ENCODE assay signal across 1 cellular context in genomic region chr3:191499307-191500125, GRCh38.
A peak's percentile ranks its signal among the peaks of the same experiment; 100 is the strongest.
TF ChIP-seq lines count a peak whose summit lies in the region.

No MANE protein-coding gene starts in this region.

TF ChIP-seq in K562, 482 proteins besides CTCF, POLR2A, EP300 and RAD21 (continued from another document):
- 0 out of 2 replicates have a peak, but pooled peaks have one; percentile 14 for TF ChIP-seq VEZF1 (CRISPR knock-in tag; IDR thresholded peaks at IDR 0.05)
- TF ChIP-seq TEAD2 (tag; IDR thresholded peaks at IDR 0.05) = no peak
- no peak for TF ChIP-seq L3MBTL2 (IDR thresholded peaks at IDR 0.05)
- TF ChIP-seq EHMT2 (IDR thresholded peaks at IDR 0.05) = no peak
- TF ChIP-seq USF1 (CRISPR knock-in tag; IDR thresholded peaks at IDR 0.05) = no peak
- TF ChIP-seq RBBP5 (IDR thresholded peaks at IDR 0.05; ENCODE audit: borderline replicate concordance, insufficient read depth, low read length, poor library complexity, severe bottlenecking) = peak; percentile 34
- no peak for TF ChIP-seq PURB (CRISPR knock-in tag; IDR thresholded peaks at IDR 0.05; ENCODE audit: low read depth)
- TF ChIP-seq JUN (IDR thresholded peaks at IDR 0.05; ENCODE audit: borderline replicate concordance, low read depth, low read length) = no peak
- TF ChIP-seq JUN (CRISPR knock-in tag; IDR thresholded peaks at IDR 0.05; ENCODE audit: borderline replicate concordance) = no peak
- no peak for TF ChIP-seq NR2C2 (CRISPR knock-in tag; IDR thresholded peaks at IDR 0.05)
- no peak for TF ChIP-seq NR2C2 (tag; IDR thresholded peaks at IDR 0.05)
- TF ChIP-seq ZNF518B (CRISPR knock-in tag; IDR thresholded peaks at IDR 0.05) = no peak
- TF ChIP-seq HDAC8 (tag; IDR thresholded peaks at IDR 0.05) = no peak
- no peak for TF ChIP-seq ZNF79 (CRISPR knock-in tag; IDR thresholded peaks at IDR 0.05; ENCODE audit: low read depth)
- no peak for TF ChIP-seq ZNF384 (IDR thresholded peaks at IDR 0.05; ENCODE audit: low read depth, low read length)
- no peak for TF ChIP-seq CREM (IDR thresholded peaks at IDR 0.05; ENCODE audit: low read depth)
- TF ChIP-seq SAP30 (IDR thresholded peaks at IDR 0.05; ENCODE audit: borderline replicate concordance, insufficient read depth, low read depth, low read length, poor library complexity, severe bottlenecking) = no peak
- TF ChIP-seq ZFPM2 (CRISPR knock-in tag; IDR thresholded peaks at IDR 0.05) = no peak
- 0 out of 4 replicates have a peak, but pooled peaks of 1 of the 2 experiments have one; percentile 17 for TF ChIP-seq NRF1 (conservative IDR thresholded peaks at IDR 0.05 in 1 of 2, IDR thresholded peaks at IDR 0.05 in 1 of 2)
- TF ChIP-seq JUND (IDR thresholded peaks at IDR 0.05; ENCODE audit: borderline replicate concordance, low read depth, low read length) = no peak
- no peak for TF ChIP-seq JUND (tag; IDR thresholded peaks at IDR 0.05; ENCODE audit: borderline replicate concordance, low read depth, low read length)
- no peak for TF ChIP-seq NCOA2 (IDR thresholded peaks at IDR 0.05; ENCODE audit: partially characterized antibody in 2 of 2)
- TF ChIP-seq ZNF274 (IDR thresholded peaks at IDR 0.05; ENCODE audit: borderline replicate concordance, low read depth, low read length) = no peak
- TF ChIP-seq ZNF639 (CRISPR knock-in tag; conservative IDR thresholded peaks at IDR 0.05 in 1 of 2, IDR thresholded peaks at IDR 0.05 in 1 of 2) = no peak
